In genomic region chr3:126945891-126946290, GRCh38 we compare ENCODE assay signal across 24 cellular contexts. TPM values are rescaled to one million over a fixed set of nuclear protein-coding genes. Genes with fewer than 3 reads are reported as not detected.
DNase-seq lines count a peak whose midpoint lies in the region; ATAC-seq and TF ChIP-seq lines count a peak whose summit lies in the region.
"Had no signal": no experiment of that assay in that cellular context is flagged by ENCODE, and none has a peak within 500 bp of the region (broad histone marks: within the 10 kb centered on the region; RNA-seq: fewer than 3 reads in every experiment).

No MANE protein-coding gene starts in this region.

- H3K4me1 ChIP-seq in endodermal cell (ENCODE audit: control insufficient read depth, insufficient read depth, low read length) (no peaks in the 10 kb centered on the region), neuronal stem cell (ENCODE audit: control insufficient read depth in 2 of 2, insufficient read depth in 1 of 2, low read depth in 1 of 2, low read length in 2 of 2) (peaks cover 7 to 10% of the 10 kb centered on the region in 2 donors), spleen (peaks cover 0 to 32% (median 5%) of the 10 kb centered on the region in 6 donors)
- H3K4me1 ChIP-seq: A549 had no signal

- H3K27me3 ChIP-seq in endodermal cell (ENCODE audit: control insufficient read depth, insufficient read depth, low read length, poor library complexity, severe bottlenecking) = no peaks in the 10 kb centered on the region
- H3K27me3 ChIP-seq in neuronal stem cell (ENCODE audit: control insufficient read depth in 3 of 3, insufficient read depth in 3 of 3, low read depth in 1 of 3, low read length in 3 of 3) = no peaks in the 10 kb centered on the region
- no peaks in the 10 kb centered on the region for H3K27me3 ChIP-seq in spleen (replicated peaks in 1 of 7)
- H3K27me3 ChIP-seq: BE2C had no signal

- H3K4me3 Mint-ChIP-seq in endodermal cell = no peak overlapping the region
- H3K4me3 Mint-ChIP-seq: CD4-positive, alpha-beta T cell; CD8-positive, alpha-beta memory T cell; GM23338; H9 had no signal

- peak overlapping the region; percentile 76 for H2AK5ac ChIP-seq in neuronal stem cell (ENCODE audit: low read depth, low read length)

- H3K9me3 ChIP-seq in endodermal cell (ENCODE audit: control insufficient read depth, low read length) = no peaks in the 10 kb centered on the region
- H3K9me3 ChIP-seq in neuronal stem cell (replicated peaks in 1 of 2; ENCODE audit: control insufficient read depth in 2 of 2, insufficient read depth in 1 of 2, low read depth in 1 of 2, low read length in 2 of 2) = no peaks in the 10 kb centered on the region
- no peaks in the 10 kb centered on the region for H3K9me3 ChIP-seq in spleen
- H3K9me3 ChIP-seq: A549; BE2C; BLaER1 treated with 17β-estradiol and CSF1 and Interleukin-3, amounts not matched to agents 10 nM and 100 nM had no signal

- no peak overlapping the region for H2BK5ac ChIP-seq in neuronal stem cell (ENCODE audit: low read length)

- no peak for TF ChIP-seq POLR2A in spleen (IDR thresholded peaks at IDR 0.05)

- H3K9ac ChIP-seq in endodermal cell (ENCODE audit: extremely low read depth, low read length, poor library complexity, severe bottlenecking) (no peak overlapping the region), neuronal stem cell (ENCODE audit: low read depth, low read length, poor library complexity) (peak overlapping the region; percentile 60)
- H3K9ac ChIP-seq: BLaER1 treated with 17β-estradiol and CSF1 and Interleukin-3, amounts not matched to agents 10 nM and 100 nM had no signal

- no peak overlapping the region for H4K91ac ChIP-seq in neuronal stem cell (ENCODE audit: low read depth, low read length, poor library complexity)

- no peaks in the 10 kb centered on the region for H3K36me3 ChIP-seq in endodermal cell (ENCODE audit: control insufficient read depth, insufficient read depth, low read length)
- peaks cover 0 to 1% of the 10 kb centered on the region in 2 donors for H3K36me3 ChIP-seq in neuronal stem cell (replicated peaks in 1 of 2; ENCODE audit: control insufficient read depth in 2 of 2, insufficient read depth in 2 of 2, low read length in 2 of 2)
- H3K36me3 ChIP-seq in spleen = peaks cover 0 to 20% (median 0%) of the 10 kb centered on the region in 6 donors
- H3K36me3 ChIP-seq: BE2C had no signal

- H3K4ac ChIP-seq in neuronal stem cell (ENCODE audit: low read length) = peak overlapping the region; percentile 54

- no peaks in the 10 kb centered on the region for H3K27me3 Mint-ChIP-seq in endodermal cell (ENCODE audit: insufficient read depth)
- H3K27me3 Mint-ChIP-seq: CD4-positive, alpha-beta T cell; CD8-positive, alpha-beta memory T cell had no signal

- H4K8ac ChIP-seq in neuronal stem cell (ENCODE audit: low read depth, low read length) = no peak overlapping the region

- DNase-seq in endodermal cell (no peak), neuronal stem cell (ENCODE audit: low spot score) (no peak), spleen (peak; percentile 74), HT-29 (ENCODE audit: low spot score) (no peak), NCI-H446 (lab: John Stamatoyannopoulos, UW) (no peak)
- no peak for DNase-seq in activated CD8-positive, alpha-beta memory T cell treated with anti-CD3 and anti-CD28 coated beads, Interleukin-2, amount 50 U/mL, for 48 hours
- DNase-seq: 8988T; ACHN; AML-193; BE2C; CD4-positive, alpha-beta T cell; CD8-positive, alpha-beta memory T cell; DMS 273 treated with DMSO at 0.1 percent for 48 hours; DMS79; EL; GDM1; H9 had no signal

- H3K4me1 Mint-ChIP-seq in endodermal cell = no peaks in the 10 kb centered on the region

- H2BK15ac ChIP-seq in neuronal stem cell (ENCODE audit: low read length) = no peak overlapping the region

- peak overlapping the region; percentile 2 for H3K23ac ChIP-seq in neuronal stem cell (ENCODE audit: low read depth, low read length, poor library complexity)

- intact Hi-C loops in spleen (cut with DNase I; ENCODE audit: low total_unique reads) = no loop called here

- H3K14ac ChIP-seq in neuronal stem cell (ENCODE audit: low read length) = no peak overlapping the region

- peak overlapping the region; percentile 52 for H2BK12ac ChIP-seq in neuronal stem cell (ENCODE audit: low read length)

- H3K4me3 ChIP-seq in endodermal cell (ENCODE audit: low read length) (no peak overlapping the region), neuronal stem cell (ENCODE audit: low read length in 2 of 2) (no peak overlapping the region), spleen (no peak overlapping the region)
- H3K4me3 ChIP-seq: A549; BLaER1 treated with 17β-estradiol and CSF1 and Interleukin-3, amounts not matched to agents 10 nM and 100 nM; GM12878; GM23338 had no signal

- H3K36me3 Mint-ChIP-seq in endodermal cell (ENCODE audit: low read depth) = peaks cover 3% of the 10 kb centered on the region
- H3K36me3 Mint-ChIP-seq: CD14-positive monocyte had no signal

- H3K27ac Mint-ChIP-seq in endodermal cell = no peak overlapping the region
- H3K27ac Mint-ChIP-seq: CD14-positive monocyte; CD4-positive, alpha-beta T cell; CD8-positive, alpha-beta memory T cell; GM23338 had no signal

- no peak for ATAC-seq in GM19397 (IDR thresholded peaks at IDR 0.05; ENCODE audit: unreplicated experiment)
- ATAC-seq: A549, GM12878, HCT116 had no signal

- no peaks in the 10 kb centered on the region for H3K9me3 Mint-ChIP-seq in endodermal cell
- H3K9me3 Mint-ChIP-seq: CD4-positive, alpha-beta T cell; CD8-positive, alpha-beta memory T cell; GM23338; H9 had no signal

- H3K27ac ChIP-seq in endodermal cell (ENCODE audit: low read depth, low read length) = peak overlapping the region; percentile 70
- H3K27ac ChIP-seq in neuronal stem cell (replicated peaks; ENCODE audit: low read length) = no peak overlapping the region
- H3K27ac ChIP-seq in spleen = no peak overlapping the region
- H3K27ac ChIP-seq: A549; BLaER1 treated with 17β-estradiol and CSF1 and Interleukin-3, amounts not matched to agents 10 nM and 100 nM had no signal

- WGBS in endodermal cell (ENCODE audit: insufficient coverage in 1 of 2, insufficient read length in 1 of 2), 2 experiments = 92 to 98% methylated on average over 9 of the region's 9 CpGs
- WGBS in neuronal stem cell (ENCODE audit: extremely low coverage in 2 of 2, insufficient read length in 2 of 2, insufficient replicate concordance in 1 of 2), 2 donors = no CpG with 5 or more reads among the region's 9 CpGs
- WGBS in spleen, 5 donors = 76 to 83% (median 80%) methylated on average over 8 to 9 of the region's 9 CpGs

- TF ChIP-seq CTCF in endodermal cell (conservative IDR thresholded peaks at IDR 0.05) (no peak), spleen (IDR thresholded peaks at IDR 0.05 in 8 of 11, conservative IDR thresholded peaks at IDR 0.05 in 3 of 11) (no peak)

- H2AFZ ChIP-seq in neuronal stem cell (ENCODE audit: low read length) = no peak overlapping the region
- H2AFZ ChIP-seq: GM23338 had no signal

- H2BK120ac ChIP-seq in neuronal stem cell (ENCODE audit: low read depth, low read length) = peak overlapping the region; percentile 16

- peak overlapping the region; percentile 42 for H3K18ac ChIP-seq in neuronal stem cell (ENCODE audit: low read length)

- no peaks in the 10 kb centered on the region for H3K79me1 ChIP-seq in neuronal stem cell (ENCODE audit: low read depth, low read length)

- H3K4me2 ChIP-seq in neuronal stem cell (ENCODE audit: insufficient read depth, low read length, poor library complexity, severe bottlenecking) = no peak overlapping the region
- H3K4me2 ChIP-seq: A549, GM23338 had no signal

RNA-seq across cellular contexts. Expression of gene PLXNA1, which starts 37.0 kb away (rescaled TPM):
- 10 to 100 TPM; 66.3 to 79.4 TPM for total RNA-seq in endodermal cell
- polyA plus RNA-seq in endodermal cell (2013, experiment 1 of 2) = 64.5 TPM
- 61.1 TPM for polyA plus RNA-seq in endodermal cell (2013, experiment 2 of 2)
- 31.7 TPM for polyA plus RNA-seq in neuronal stem cell (2013, experiment 1 of 2)
- polyA plus RNA-seq in neuronal stem cell (2013, experiment 2 of 2) = 32.1 TPM
- 10 to 100 TPM; 27.8 to 47.6 (median 41.4) TPM for total RNA-seq in spleen
- polyA plus RNA-seq in spleen = 10 to 100 TPM in 1 of 3 donors, 1 to 10 TPM in 2; 3.7 to 11.9 (median 3.8) TPM
- 92.8 and 103 TPM in 2 replicates for total RNA-seq in HT-29 (2014; rRNA removed; shearing (Covaris generic))
- polyA plus RNA-seq: CD14-positive monocyte had no signal
